Comparison of ENCODE assay signal across 1 cellular context in the genomic region with DNA sequence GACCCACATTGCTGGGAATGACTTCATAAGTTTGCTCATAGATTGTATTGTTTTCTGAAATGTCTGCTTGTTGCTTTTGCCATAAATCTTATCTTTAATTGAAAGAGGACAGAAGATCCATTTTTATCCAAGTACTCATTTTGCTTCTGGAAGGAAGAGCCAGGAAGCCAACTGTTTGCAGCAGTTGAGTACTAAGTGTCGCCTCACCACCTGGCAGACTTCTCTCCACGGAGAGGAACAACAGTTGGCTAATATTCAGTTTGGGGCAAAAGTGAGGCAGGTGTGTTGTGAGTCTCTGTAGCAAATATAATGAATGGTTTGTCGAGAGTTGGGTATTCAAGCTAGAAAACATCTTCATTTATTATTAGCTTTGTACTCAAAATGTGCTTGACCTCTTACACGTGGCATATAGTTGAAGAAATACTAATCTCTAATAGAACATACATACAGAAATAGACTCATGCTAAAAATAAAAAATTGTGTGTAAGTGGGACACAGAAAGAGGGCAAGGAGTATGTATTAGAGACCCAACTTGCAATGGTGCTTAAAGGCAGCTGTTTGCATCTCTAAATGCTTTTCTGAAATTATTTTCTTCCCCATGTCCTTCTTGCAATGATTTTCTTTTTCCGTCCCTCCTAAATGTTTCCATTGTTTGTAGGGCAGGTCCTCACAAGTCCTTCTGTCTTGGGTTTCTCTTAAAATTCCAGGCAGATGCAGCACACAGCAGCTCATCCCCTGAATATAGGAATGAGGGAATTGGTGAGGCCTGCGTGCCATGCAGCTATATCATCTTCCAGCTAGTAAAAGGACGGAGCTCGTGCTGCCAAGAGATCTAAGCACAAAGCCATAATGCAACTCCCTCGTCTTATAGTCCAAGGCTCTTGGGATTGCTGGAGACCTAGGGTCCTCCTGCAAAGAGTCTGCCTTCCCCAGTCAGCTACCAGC.
TF ChIP-seq lines count a peak whose summit lies in the region.

No MANE protein-coding gene starts in this region.

TF ChIP-seq in SK-N-SH, 30 proteins besides CTCF, POLR2A, EP300 and RAD21:
- TF ChIP-seq ELF1 (IDR thresholded peaks at IDR 0.05), result no peak
- no peak for TF ChIP-seq GABPA (IDR thresholded peaks at IDR 0.05; ENCODE audit: low read depth)
- TF ChIP-seq TCF12 (IDR thresholded peaks at IDR 0.05), result no peak
- no peak for TF ChIP-seq RFX5 (IDR thresholded peaks at IDR 0.05; ENCODE audit: low read length)
- no peak for TF ChIP-seq MXI1 (IDR thresholded peaks at IDR 0.05; ENCODE audit: low read depth, low read length)
- TF ChIP-seq FOSL2 (IDR thresholded peaks at IDR 0.05; ENCODE audit: borderline replicate concordance, low read depth), result no peak
- no peak for TF ChIP-seq NRF1 (IDR thresholded peaks at IDR 0.05; ENCODE audit: low read depth, low read length)
- TF ChIP-seq, protein P1, sequence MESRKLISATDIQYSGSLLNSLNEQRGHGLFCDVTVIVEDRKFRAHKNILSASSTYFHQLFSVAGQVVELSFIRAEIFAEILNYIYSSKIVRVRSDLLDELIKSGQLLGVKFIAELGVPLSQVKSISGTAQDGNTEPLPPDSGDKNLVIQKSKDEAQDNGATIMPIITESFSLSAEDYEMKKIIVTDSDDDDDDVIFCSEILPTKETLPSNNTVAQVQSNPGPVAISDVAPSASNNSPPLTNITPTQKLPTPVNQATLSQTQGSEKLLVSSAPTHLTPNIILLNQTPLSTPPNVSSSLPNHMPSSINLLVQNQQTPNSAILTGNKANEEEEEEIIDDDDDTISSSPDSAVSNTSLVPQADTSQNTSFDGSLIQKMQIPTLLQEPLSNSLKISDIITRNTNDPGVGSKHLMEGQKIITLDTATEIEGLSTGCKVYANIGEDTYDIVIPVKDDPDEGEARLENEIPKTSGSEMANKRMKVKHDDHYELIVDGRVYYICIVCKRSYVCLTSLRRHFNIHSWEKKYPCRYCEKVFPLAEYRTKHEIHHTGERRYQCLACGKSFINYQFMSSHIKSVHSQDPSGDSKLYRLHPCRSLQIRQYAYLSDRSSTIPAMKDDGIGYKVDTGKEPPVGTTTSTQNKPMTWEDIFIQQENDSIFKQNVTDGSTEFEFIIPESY (IDR thresholded peaks at IDR 0.05; ENCODE audit: borderline replicate concordance, low read depth), result no peak
- TF ChIP-seq, protein P2, sequence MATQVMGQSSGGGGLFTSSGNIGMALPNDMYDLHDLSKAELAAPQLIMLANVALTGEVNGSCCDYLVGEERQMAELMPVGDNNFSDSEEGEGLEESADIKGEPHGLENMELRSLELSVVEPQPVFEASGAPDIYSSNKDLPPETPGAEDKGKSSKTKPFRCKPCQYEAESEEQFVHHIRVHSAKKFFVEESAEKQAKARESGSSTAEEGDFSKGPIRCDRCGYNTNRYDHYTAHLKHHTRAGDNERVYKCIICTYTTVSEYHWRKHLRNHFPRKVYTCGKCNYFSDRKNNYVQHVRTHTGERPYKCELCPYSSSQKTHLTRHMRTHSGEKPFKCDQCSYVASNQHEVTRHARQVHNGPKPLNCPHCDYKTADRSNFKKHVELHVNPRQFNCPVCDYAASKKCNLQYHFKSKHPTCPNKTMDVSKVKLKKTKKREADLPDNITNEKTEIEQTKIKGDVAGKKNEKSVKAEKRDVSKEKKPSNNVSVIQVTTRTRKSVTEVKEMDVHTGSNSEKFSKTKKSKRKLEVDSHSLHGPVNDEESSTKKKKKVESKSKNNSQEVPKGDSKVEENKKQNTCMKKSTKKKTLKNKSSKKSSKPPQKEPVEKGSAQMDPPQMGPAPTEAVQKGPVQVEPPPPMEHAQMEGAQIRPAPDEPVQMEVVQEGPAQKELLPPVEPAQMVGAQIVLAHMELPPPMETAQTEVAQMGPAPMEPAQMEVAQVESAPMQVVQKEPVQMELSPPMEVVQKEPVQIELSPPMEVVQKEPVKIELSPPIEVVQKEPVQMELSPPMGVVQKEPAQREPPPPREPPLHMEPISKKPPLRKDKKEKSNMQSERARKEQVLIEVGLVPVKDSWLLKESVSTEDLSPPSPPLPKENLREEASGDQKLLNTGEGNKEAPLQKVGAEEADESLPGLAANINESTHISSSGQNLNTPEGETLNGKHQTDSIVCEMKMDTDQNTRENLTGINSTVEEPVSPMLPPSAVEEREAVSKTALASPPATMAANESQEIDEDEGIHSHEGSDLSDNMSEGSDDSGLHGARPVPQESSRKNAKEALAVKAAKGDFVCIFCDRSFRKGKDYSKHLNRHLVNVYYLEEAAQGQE (IDR thresholded peaks at IDR 0.05; ENCODE audit: low read depth, low read length), result no peak
- TF ChIP-seq TEAD4 (IDR thresholded peaks at IDR 0.05; ENCODE audit: borderline replicate concordance, insufficient read depth), result no peak
- no peak for TF ChIP-seq YY1 (IDR thresholded peaks at IDR 0.05; ENCODE audit: low read depth)
- TF ChIP-seq, protein P3, sequence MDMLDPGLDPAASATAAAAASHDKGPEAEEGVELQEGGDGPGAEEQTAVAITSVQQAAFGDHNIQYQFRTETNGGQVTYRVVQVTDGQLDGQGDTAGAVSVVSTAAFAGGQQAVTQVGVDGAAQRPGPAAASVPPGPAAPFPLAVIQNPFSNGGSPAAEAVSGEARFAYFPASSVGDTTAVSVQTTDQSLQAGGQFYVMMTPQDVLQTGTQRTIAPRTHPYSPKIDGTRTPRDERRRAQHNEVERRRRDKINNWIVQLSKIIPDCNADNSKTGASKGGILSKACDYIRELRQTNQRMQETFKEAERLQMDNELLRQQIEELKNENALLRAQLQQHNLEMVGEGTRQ (IDR thresholded peaks at IDR 0.05; ENCODE audit: borderline replicate concordance, low read depth, low read length), result no peak
- no peak for TF ChIP-seq RXRA (IDR thresholded peaks at IDR 0.05; ENCODE audit: borderline replicate concordance, low read depth)
- TF ChIP-seq IRF3 (IDR thresholded peaks at IDR 0.05; ENCODE audit: low read depth, low read length), result no peak
